Comparison of ENCODE assay signal across 17 cellular contexts in the genomic region with DNA sequence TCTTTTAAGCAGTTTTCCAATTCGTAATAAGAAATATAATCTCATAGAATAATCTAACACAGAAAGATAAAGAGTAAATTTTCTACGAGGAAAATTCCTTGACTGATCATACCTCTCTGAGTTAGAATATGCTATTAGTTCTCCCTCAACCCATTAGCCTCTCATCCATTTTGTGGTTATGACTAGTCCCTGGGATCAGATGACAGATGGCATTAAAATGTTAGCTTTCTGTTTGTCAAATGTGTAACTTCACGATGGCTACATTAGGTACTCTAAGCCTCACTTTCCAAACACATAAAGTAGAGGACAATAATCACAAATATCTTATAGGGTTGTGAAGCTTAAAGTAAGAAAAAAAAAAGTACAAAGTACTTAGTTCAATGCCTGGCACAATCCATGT.
DNase-seq lines count a peak whose midpoint lies in the region; ATAC-seq and TF ChIP-seq lines count a peak whose summit lies in the region.
"Had no signal": no experiment of that assay in that cellular context is flagged by ENCODE, and none has a peak within 500 bp of the region (broad histone marks: within the 10 kb centered on the region; RNA-seq: fewer than 3 reads in every experiment).

No MANE protein-coding gene starts in this region.

- WGBS in transverse colon (ENCODE audit: low coverage in 1 of 2), 2 donors, result 47 to 58% methylated on average over 3 of the region's 3 CpGs

- no peaks in the 10 kb centered on the region for H3K9me3 Mint-ChIP-seq in T-cell

- no peak overlapping the region for H3K27ac Mint-ChIP-seq in T-cell

- ATAC-seq in RWPE2 (ENCODE audit: low read depth) (peak; percentile 94), T-cell (replicated peaks in 1 of 4) (no peak), GM18907 (IDR thresholded peaks at IDR 0.05; ENCODE audit: unreplicated experiment) (no peak)
- ATAC-seq: activated CD4-positive, CD25-positive, alpha-beta regulatory T cell treated with anti-CD3 and anti-CD28 coated beads, Interleukin-2, amount 50 U/mL, for 24 hours; left ventricle myocardium superior had no signal

- DNase-seq in NCI-H510A treated with DMSO at 0.1 percent for 48 hours (lab: John Stamatoyannopoulos, UW) (peak; percentile 34), NCI-H510A (lab: John Stamatoyannopoulos, UW) (no peak), RWPE2 (ENCODE audit: low spot score) (no peak), fibroblast of villous mesenchyme (ENCODE audit: low read depth) (peak; percentile 26), transverse colon (no peak), T-cell (no peak)
- no peak for DNase-seq in activated effector memory CD4-positive, alpha-beta T cell treated with anti-CD3 and anti-CD28 coated beads, Interleukin-2, amount 50 U/mL, for 16 hours
- DNase-seq: left ventricle myocardium superior; NCI-H2227 treated with DMSO at 0.1 percent for 48 hours; stimulated activated CD4-positive, alpha-beta T cell treated with anti-CD3 and anti-CD28 coated beads, Interleukin-4, amount 100 ng/mL, for 1 hour had no signal

- H3K36me3 ChIP-seq in RWPE2 (ENCODE audit: low read depth), result peaks cover 47% of the 10 kb centered on the region
- H3K36me3 ChIP-seq in transverse colon, result peaks cover 0 to 8% (median under 1%) of the 10 kb centered on the region in 4 donors
- H3K36me3 ChIP-seq: SJSA1 had no signal

- H3K36me3 Mint-ChIP-seq in T-cell, result peaks cover 37% of the 10 kb centered on the region

- H3K27ac ChIP-seq in RWPE2 (ENCODE audit: poor library complexity, severe bottlenecking) (peak overlapping the region; percentile 51), transverse colon (peak overlapping the region; percentile 52 to 86 (median 67))
- H3K27ac ChIP-seq: cardiac muscle cell, esophagus muscularis mucosa, KMS-11, parathyroid adenoma, SJSA1 had no signal

- TF ChIP-seq POLR2A in transverse colon (IDR thresholded peaks at IDR 0.05), result no peak

- TF ChIP-seq EP300 in transverse colon (IDR thresholded peaks at IDR 0.05; ENCODE audit: low read depth), result no peak

- no peak overlapping the region for H3K4me3 Mint-ChIP-seq in T-cell

- intact Hi-C loops in transverse colon (cut with DNase I; ENCODE audit: low total_unique reads), result no loop called here

- peaks cover 0 to 3% (median 1%) of the 10 kb centered on the region in 3 donors for H3K4me1 Mint-ChIP-seq in T-cell

- no peaks in the 10 kb centered on the region for H3K27me3 Mint-ChIP-seq in T-cell

- no peaks in the 10 kb centered on the region for H3K9me3 ChIP-seq in RWPE2 (ENCODE audit: severe bottlenecking)
- H3K9me3 ChIP-seq in transverse colon, result no peaks in the 10 kb centered on the region
- H3K9me3 ChIP-seq: esophagus muscularis mucosa, SJSA1 had no signal

- H3K4me3 ChIP-seq in RWPE2 (ENCODE audit: severe bottlenecking) (no peak overlapping the region), fibroblast of villous mesenchyme (ENCODE audit: low read depth, low read length) (no peak overlapping the region), transverse colon (no peak overlapping the region)
- H3K4me3 ChIP-seq: cardiac muscle cell, esophagus muscularis mucosa, SJSA1 had no signal

- CTCF ChIA-PET in T-cell (lab: Charles Lee), result interaction anchor here in 1 of 2 donors (1.4 kb wide), 1 partner anchor 10 kb away, joined by 3 read pairs; no protein-coding TSS in a partner anchor

- no peak for TF ChIP-seq CTCF in RWPE2 (IDR thresholded peaks at IDR 0.05; ENCODE audit: poor library complexity, severe bottlenecking)
- TF ChIP-seq CTCF in fibroblast of villous mesenchyme (IDR thresholded peaks at IDR 0.05; ENCODE audit: insufficient read depth, low read depth, low read length), result no peak
- TF ChIP-seq CTCF in transverse colon (IDR thresholded peaks at IDR 0.05), result no peak

- H3K27me3 ChIP-seq in RWPE2 (ENCODE audit: insufficient read depth, poor library complexity, severe bottlenecking), result no peaks in the 10 kb centered on the region
- H3K27me3 ChIP-seq in transverse colon, result no peaks in the 10 kb centered on the region
- H3K27me3 ChIP-seq: cardiac muscle cell, esophagus muscularis mucosa, SJSA1 had no signal

- H3K4me1 ChIP-seq in RWPE2 (ENCODE audit: insufficient read depth, poor library complexity, severe bottlenecking) (peaks cover 16% of the 10 kb centered on the region), transverse colon (peaks cover 7 to 57% (median 30%) of the 10 kb centered on the region in 4 donors)
- H3K4me1 ChIP-seq: parathyroid adenoma, SJSA1 had no signal

- POLR2A ChIA-PET in T-cell (lab: Charles Lee), result interaction anchor here in 1 of 2 donors (0.5 kb wide), 1 partner anchor 256 kb away, joined by 4 read pairs; no protein-coding TSS in a partner anchor

- in situ Hi-C loops in transverse colon (cut with MboI; ENCODE audit: low pct_ligation_motif_present in 1 of 4, low pct_unique_long_range_greater_than_20kb in 1 of 4, low sequenced_read_pairs in 3 of 4), result loop anchor here in 1 of 4 donors (10.0 kb wide), 1 partner anchor 63 kb away; no protein-coding TSS in a partner anchor

Comparison
In these comparisons a context has a peak if more than half of its experiments do, and no peak if none do; other contexts are left out.
1. DNase-seq: peak in NCI-H510A treated with DMSO at 0.1 percent for 48 hours (single experiment) and fibroblast of villous mesenchyme (single experiment); none in NCI-H510A (single experiment), RWPE2 (single experiment), transverse colon (single experiment), T-cell (0 of 34) and activated effector memory CD4-positive, alpha-beta T cell treated with anti-CD3 and anti-CD28 coated beads, Interleukin-2, amount 50 U/mL, for 16 hours (single experiment).